ENCODE assay signal across 5 cellular contexts in the genomic region with DNA sequence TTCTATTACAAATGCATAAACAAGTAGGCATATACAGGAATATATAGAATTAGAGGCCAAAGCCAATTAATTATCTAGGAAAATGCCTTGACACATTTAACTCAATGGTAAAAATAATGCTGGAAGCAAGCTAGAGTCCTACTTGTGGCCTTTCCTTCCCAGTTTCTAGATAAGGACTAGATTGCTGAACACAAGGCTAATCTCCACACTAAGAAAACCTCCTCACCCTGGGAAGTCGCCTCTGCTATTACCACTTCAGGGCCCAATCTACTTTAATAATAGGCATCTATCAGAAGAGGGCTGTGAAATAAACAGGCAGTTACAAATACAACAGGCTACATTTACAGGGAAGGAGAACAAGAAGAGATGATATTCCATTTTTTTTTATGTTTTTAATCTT.
"Had no signal": no experiment of that assay in that cellular context is flagged by ENCODE, and none has a peak within 500 bp of the region (broad histone marks: within the 10 kb centered on the region; RNA-seq: fewer than 3 reads in every experiment).

No MANE protein-coding gene starts in this region.

- H3K4me3 Mint-ChIP-seq: GM23338, H9 had no signal

- H3K4me1 Mint-ChIP-seq: GM23338, H9 had no signal

- H2AFZ ChIP-seq: GM23338 had no signal

- H3K27ac Mint-ChIP-seq: GM23338, H9 had no signal

- DNase-seq: H9, HCEC 1CT, IMR-90 had no signal

- ATAC-seq: GM23338, K562 had no signal

- H3K4me2 ChIP-seq: GM23338 had no signal

- H3K4me3 ChIP-seq: GM23338, K562 had no signal

- H3K9me3 Mint-ChIP-seq: GM23338, H9 had no signal
